ENCODE assay signal across 8 cellular contexts in genomic region chr19:52170304-52170703, GRCh38. TPM values are rescaled to one million over a fixed set of nuclear protein-coding genes. Genes with fewer than 3 reads are reported as not detected.
DNase-seq lines count a peak whose midpoint lies in the region; ATAC-seq and TF ChIP-seq lines count a peak whose summit lies in the region.

No MANE protein-coding gene starts in this region.

- H3K4me1 ChIP-seq in cardiac muscle cell (ENCODE audit: low read depth), result no peaks in the 10 kb centered on the region
- H3K4me1 ChIP-seq in mononuclear cell (ENCODE audit: insufficient read depth, low read length), result peaks cover 24% of the 10 kb centered on the region
- H3K4me1 ChIP-seq in vagina, result peaks cover 15% of the 10 kb centered on the region

- H3K27ac ChIP-seq in cardiac muscle cell, result no peak overlapping the region
- peak overlapping the region; percentile 94 for H3K27ac ChIP-seq in vagina

- H3K27me3 Mint-ChIP-seq in central memory CD8-positive, alpha-beta T cell, result no peaks in the 10 kb centered on the region

- H3K27me3 ChIP-seq in cardiac muscle cell, result no peaks in the 10 kb centered on the region
- H3K27me3 ChIP-seq in mononuclear cell (ENCODE audit: insufficient read depth, low read length), result no peaks in the 10 kb centered on the region
- no peaks in the 10 kb centered on the region for H3K27me3 ChIP-seq in vagina

- peaks cover 32% of the 10 kb centered on the region for H3K36me3 Mint-ChIP-seq in central memory CD8-positive, alpha-beta T cell (ENCODE audit: insufficient read depth)

- intact Hi-C loops in Right ventricle myocardium superior (cut with DNase I), result no loop called here
- intact Hi-C loops in vagina (cut with DNase I), result no loop called here

- H3K27ac Mint-ChIP-seq in central memory CD8-positive, alpha-beta T cell (ENCODE audit: low read depth), result peak overlapping the region; percentile 85

- no peak for DNase-seq in cardiac muscle cell (ENCODE audit: low read depth in 1 of 2, low spot score in 1 of 2)
- DNase-seq in Right ventricle myocardium superior, result no peak
- no peak for DNase-seq in central memory CD8-positive, alpha-beta T cell (ENCODE audit: low spot score in 2 of 2)
- no peak for DNase-seq in vagina (ENCODE audit: extremely low spot score in 2 of 2)
- no peak for DNase-seq in hepatic stellate cell (ENCODE audit: low spot score)
- DNase-seq in NCI-H524 (lab: John Stamatoyannopoulos, UW), result no peak
- DNase-seq in amygdala (lab: John Stamatoyannopoulos, UW), result no peak

- no peaks in the 10 kb centered on the region for H3K9me3 Mint-ChIP-seq in central memory CD8-positive, alpha-beta T cell

- H3K4me1 Mint-ChIP-seq in central memory CD8-positive, alpha-beta T cell, result peaks cover 24% of the 10 kb centered on the region

- H3K4me3 Mint-ChIP-seq in central memory CD8-positive, alpha-beta T cell, result peak overlapping the region; percentile 98

- H3K36me3 ChIP-seq in cardiac muscle cell (peaks cover 4% of the 10 kb centered on the region), vagina (peaks cover 0 to 37% of the 10 kb centered on the region in 2 donors)

- H3K9me3 ChIP-seq in cardiac muscle cell (ENCODE audit: low read depth) (no peaks in the 10 kb centered on the region), mononuclear cell (ENCODE audit: low read depth, low read length) (no peaks in the 10 kb centered on the region), vagina (no peaks in the 10 kb centered on the region)

- no peak for TF ChIP-seq CTCF in cardiac muscle cell (IDR thresholded peaks at IDR 0.05; ENCODE audit: low read depth, low read length)
- TF ChIP-seq CTCF in vagina (IDR thresholded peaks at IDR 0.05), result no peak

- no peak for TF ChIP-seq POLR2A in vagina (IDR thresholded peaks at IDR 0.05)

- no peak for ATAC-seq in Right ventricle myocardium superior (ENCODE audit: poor library complexity)
- no peak for ATAC-seq in central memory CD8-positive, alpha-beta T cell (replicated peaks; ENCODE audit: extremely low read depth, poor library complexity, severe bottlenecking)

- peak overlapping the region; percentile 60 for H3K4me3 ChIP-seq in cardiac muscle cell
- peak overlapping the region; percentile 73 for H3K4me3 ChIP-seq in mononuclear cell (ENCODE audit: low read length)
- peak overlapping the region; percentile 63 to 87 for H3K4me3 ChIP-seq in vagina

RNA-seq across cellular contexts. Expression of gene ZNF836, which starts 1.1 kb away (rescaled TPM):
- total RNA-seq in cardiac muscle cell (9.4 and 13.1 TPM in 2 replicates), Right ventricle myocardium superior (7.0 TPM), mononuclear cell (12.3 TPM), vagina (3.9 TPM)
- 7.3 and 10.8 TPM in 2 replicates for polyA plus RNA-seq in cardiac muscle cell

RNA-seq across cellular contexts. Expression of gene PPP2R1A, which starts 19.5 kb away (rescaled TPM):
- 641 and 821 TPM in 2 replicates for total RNA-seq in cardiac muscle cell
- 724 and 813 TPM in 2 replicates for polyA plus RNA-seq in cardiac muscle cell
- 339 TPM for total RNA-seq in Right ventricle myocardium superior
- 79.1 TPM for total RNA-seq in mononuclear cell
- total RNA-seq in vagina, result 163 TPM

RNA-seq across cellular contexts. Expression of gene ZNF616, which starts 30.6 kb away (rescaled TPM):
- total RNA-seq in cardiac muscle cell (9.1 and 11.9 TPM in 2 replicates), Right ventricle myocardium superior (4.8 TPM), mononuclear cell (1.2 TPM), vagina (2.7 TPM)
- 7.7 and 15.3 TPM in 2 replicates for polyA plus RNA-seq in cardiac muscle cell
